Comparison of ENCODE assay signal across 8 cellular contexts in the genomic region with DNA sequence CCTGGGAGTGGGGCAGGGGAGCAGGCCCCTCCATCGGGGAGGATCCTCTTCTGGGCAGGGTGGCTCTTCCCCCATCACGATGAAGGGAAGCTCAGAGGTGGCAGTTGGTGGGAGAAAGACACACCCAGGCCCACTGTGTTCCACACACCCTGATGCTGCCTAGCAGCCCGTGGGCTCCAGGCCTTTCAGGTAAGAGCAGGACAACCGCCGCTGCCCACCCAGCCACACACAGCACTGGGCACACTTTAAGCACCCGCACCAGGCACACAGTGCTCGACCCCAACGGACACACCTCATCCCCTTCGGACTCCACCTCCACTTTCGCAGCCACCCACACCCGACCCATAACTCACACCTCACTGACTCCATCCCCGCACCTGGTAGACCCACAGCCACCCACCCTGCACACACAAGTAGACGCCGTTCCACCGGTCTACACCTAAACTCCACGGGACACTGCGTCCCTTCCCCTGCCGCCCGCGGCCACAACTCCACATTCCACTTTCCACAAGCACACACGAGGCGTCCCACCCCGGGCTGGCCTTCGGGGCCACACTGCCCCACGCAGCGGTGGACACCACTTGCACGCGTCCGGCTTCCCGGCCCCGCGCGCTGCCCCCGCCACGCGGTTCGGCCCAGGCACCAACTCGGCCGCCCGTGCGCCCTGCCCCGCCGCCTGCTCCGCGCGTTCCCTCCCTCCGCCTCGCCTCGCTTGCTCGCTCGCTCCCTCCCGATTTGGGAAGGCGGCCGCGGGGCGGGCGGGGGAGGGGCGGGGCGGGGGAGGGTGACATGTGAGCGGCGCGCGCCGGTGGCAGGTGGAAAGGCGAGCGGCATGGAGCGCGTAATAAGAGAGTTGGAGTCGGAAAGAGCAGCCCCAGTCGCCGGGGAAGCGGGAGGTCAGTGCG. TPM values are rescaled to one million over a fixed set of nuclear protein-coding genes. Genes with fewer than 3 reads are reported as not detected.
DNase-seq lines count a peak whose midpoint lies in the region; ATAC-seq and TF ChIP-seq lines count a peak whose summit lies in the region.

A gene (plus strand): TSS at position 787 of the 905 bp plus-strand sequence. CDS start 307 bp downstream, outside the sequence.

- H3K27me3 ChIP-seq in heart right ventricle (peaks cover 0 to 34% (median 0%) of the 10 kb centered on the region in 7 donors), rectal smooth muscle tissue (ENCODE audit: control insufficient read depth, insufficient read depth, low read length) (no peaks in the 10 kb centered on the region)

- H3K27ac Mint-ChIP-seq in activated naive CD8-positive, alpha-beta T cell, result peak within 1 kb of the TSS; percentile 69

- peak within 1 kb of the TSS; percentile 23 to 58 (median 50) for H3K4me3 ChIP-seq in heart right ventricle
- H3K4me3 ChIP-seq in rectal smooth muscle tissue (ENCODE audit: low read length), result peak within 1 kb of the TSS; percentile 74

- intact Hi-C loops in heart right ventricle (cut with DNase I), result no loop called here

- H3K36me3 Mint-ChIP-seq in activated naive CD8-positive, alpha-beta T cell, result peaks cover 3% of the 10 kb centered on the region

- H3K9ac ChIP-seq in rectal smooth muscle tissue (ENCODE audit: low read length), result peak within 1 kb of the TSS; percentile 64

- no peak for TF ChIP-seq CTCF in heart right ventricle (IDR thresholded peaks at IDR 0.05)

- no peaks in the 10 kb centered on the region for H3K9me3 Mint-ChIP-seq in activated naive CD8-positive, alpha-beta T cell (ENCODE audit: low read depth)

- H3K27ac ChIP-seq in heart right ventricle, result peak within 1 kb of the TSS in 7 of 10 donors; percentile 11 to 65 (median 46)
- H3K27ac ChIP-seq in rectal smooth muscle tissue (ENCODE audit: low read depth, low read length), result peak within 1 kb of the TSS; percentile 88

- H3K9me3 ChIP-seq in heart right ventricle, result no peaks in the 10 kb centered on the region

- ATAC-seq in heart right ventricle (peak; percentile 50 to 71 (median 68)), HG02970 (IDR thresholded peaks at IDR 0.05; ENCODE audit: low FRiP score, unreplicated experiment) (no peak), HG03025 (IDR thresholded peaks at IDR 0.05; ENCODE audit: low FRiP score, unreplicated experiment) (no peak), HG03520 (IDR thresholded peaks at IDR 0.05; ENCODE audit: unreplicated experiment) (no peak)

- 5% methylated on average over 56 to 73 of the region's 73 CpGs for WGBS in heart right ventricle, 2 donors

- H3K4me1 Mint-ChIP-seq in activated naive CD8-positive, alpha-beta T cell (ENCODE audit: low read depth), result peaks cover 9% of the 10 kb centered on the region

- peaks cover 13 to 25% (median 23%) of the 10 kb centered on the region in 9 donors for H3K4me1 ChIP-seq in heart right ventricle
- peaks cover 21% of the 10 kb centered on the region for H3K4me1 ChIP-seq in rectal smooth muscle tissue (ENCODE audit: control insufficient read depth, insufficient read depth, low read length)

- H3K36me3 ChIP-seq in heart right ventricle (no peaks in the 10 kb centered on the region), rectal smooth muscle tissue (ENCODE audit: control insufficient read depth, insufficient read depth, low read length) (no peaks in the 10 kb centered on the region)

- peak within 1 kb of the TSS; percentile 87 for H3K4me3 Mint-ChIP-seq in activated naive CD8-positive, alpha-beta T cell

- peaks cover 6% of the 10 kb centered on the region for H3K27me3 Mint-ChIP-seq in activated naive CD8-positive, alpha-beta T cell

- DNase-seq in ELR (ENCODE audit: low read depth) (peak; percentile 37), NCI-H128 (lab: John Stamatoyannopoulos, UW; ENCODE audit: unreplicated experiment) (peak; percentile 56), heart right ventricle (peak; percentile 54 to 66)

RNA-seq across cellular contexts. Expression of the gene that starts here (rescaled TPM):
- 1 to 10 TPM; 1.2 to 3.4 (median 2.1) TPM for total RNA-seq in heart right ventricle
- 1 to 10 TPM; 1.0 to 3.4 TPM for polyA plus RNA-seq in heart right ventricle

Comparison
In these comparisons a context has a peak if more than half of its experiments do, and no peak if none do; other contexts are left out.
1. ATAC-seq: peak in heart right ventricle (8 of 8); none in HG02970 (single experiment), HG03025 (single experiment) and HG03520 (single experiment).
2. Peak in every context shown above with its lines, with median percentiles within 50 percentile points of each other: DNase-seq.